ENCODE assay signal across 14 cellular contexts in genomic region chr22:49204599-49205214, GRCh38.
"Had no signal": no experiment of that assay in that cellular context is flagged by ENCODE, and none has a peak within 500 bp of the region (broad histone marks: within the 10 kb centered on the region; RNA-seq: fewer than 3 reads in every experiment).

No MANE protein-coding gene starts in this region.

- H3K27ac Mint-ChIP-seq: activated T-helper 1 cell treated with anti-CD3 and anti-CD28 coated beads, Interleukin-12 subunit alpha, Interleukin-12 subunit beta, Interleukin-2, Interleukin-4 antibody, amounts not matched to agents 30 ng/mL and 10 ng/mL and 1 ng/mL, durations not matched to agents 14 hours and 24 hours and 36 hours; endodermal cell; progenitor cell of endocrine pancreas; stimulated activated naive CD8-positive, alpha-beta T cell treated with anti-CD3 and anti-CD28 coated beads, Interleukin-15, amount 100 ng/mL, for 72 hours; T-helper 17 cell had no signal

- H3K4me3 ChIP-seq: thyroid gland had no signal

- H3K9me3 Mint-ChIP-seq: activated T-helper 1 cell treated with anti-CD3 and anti-CD28 coated beads, Interleukin-12 subunit alpha, Interleukin-12 subunit beta, Interleukin-2, Interleukin-4 antibody, amounts not matched to agents 30 ng/mL and 10 ng/mL and 1 ng/mL, durations not matched to agents 14 hours and 24 hours and 36 hours; endodermal cell; stimulated activated naive CD8-positive, alpha-beta T cell treated with anti-CD3 and anti-CD28 coated beads, Interleukin-15, amount 100 ng/mL, for 72 hours had no signal

- H3K9me3 ChIP-seq: neutrophil, thyroid gland had no signal

- H3K27me3 ChIP-seq: neutrophil, thyroid gland had no signal

- H3K4me1 ChIP-seq: thyroid gland had no signal

- ATAC-seq: stimulated activated naive CD8-positive, alpha-beta T cell treated with anti-CD3 and anti-CD28 coated beads, Interleukin-15, amount 100 ng/mL, for 72 hours; T-helper 17 cell had no signal

- DNase-seq: activated CD4-positive, alpha-beta T cell treated with anti-CD3 and anti-CD28 coated beads, Interleukin-2, amount 50 U/mL, for 4 hours; activated naive CD4-positive, alpha-beta T cell; caudate nucleus; erythroblast; SHP77 treated with DMSO at 0.1 percent for 48 hours; stimulated activated CD4-positive, alpha-beta T cell treated with anti-CD3 and anti-CD28 coated beads, Interleukin-15, amount 100 ng/mL, for 24 hours; stimulated activated CD4-positive, alpha-beta T cell treated with anti-CD3 and anti-CD28 coated beads, Interleukin-4, amount 100 ng/mL, for 4 hours; stimulated activated naive CD8-positive, alpha-beta T cell treated with anti-CD3 and anti-CD28 coated beads, Interleukin-15, amount 100 ng/mL, for 72 hours; thyroid gland had no signal

- H3K36me3 ChIP-seq: neutrophil, thyroid gland had no signal

- H3K27ac ChIP-seq: neutrophil, thyroid gland had no signal
